8 cellular contexts compared by ENCODE assay signal in the genomic region with DNA sequence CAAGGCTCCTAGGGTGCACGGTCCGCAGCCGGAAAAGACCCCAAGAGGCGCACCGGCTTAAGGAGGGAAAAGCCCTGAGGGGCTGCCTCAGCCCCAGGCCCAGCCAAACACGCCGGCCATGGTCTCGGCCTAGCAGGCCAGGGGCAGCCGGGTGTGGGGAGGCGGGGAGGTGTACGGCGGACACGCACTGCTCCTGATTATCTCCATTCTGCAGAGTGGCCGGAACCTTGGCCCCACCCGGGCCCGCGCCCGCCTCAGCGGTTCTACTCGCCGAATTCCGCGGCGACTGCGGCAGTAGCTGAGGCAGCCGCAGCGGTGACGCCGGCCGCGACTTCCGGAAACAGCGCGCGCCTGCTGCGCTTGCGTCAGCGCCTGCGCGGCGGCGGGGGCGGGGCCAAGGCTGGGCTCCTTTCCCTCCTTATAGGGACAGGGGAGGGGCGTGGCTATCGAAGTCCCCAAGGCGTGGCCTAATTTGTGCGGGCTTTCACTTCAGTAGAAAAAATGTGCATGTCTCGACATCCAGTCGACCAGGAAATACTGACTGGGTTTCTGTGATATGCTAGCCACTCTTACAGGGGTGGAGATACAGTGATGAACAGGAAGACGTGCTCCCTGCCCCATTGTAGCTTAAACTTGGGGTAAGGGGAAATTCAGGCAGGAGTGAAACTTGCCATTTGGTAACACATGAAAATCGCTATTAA. TPM values are rescaled to one million over a fixed set of nuclear protein-coding genes. Genes with fewer than 3 reads are reported as not detected.
DNase-seq lines count a peak whose midpoint lies in the region; ATAC-seq lines count a peak whose summit lies in the region.

PARN (minus strand) TSS at position 342 of the 701 bp plus-strand sequence; CDS start at position 207, 135 bp downstream.

- DNase-seq in AG08396 (ENCODE audit: low spot score) (peak; percentile 99), NCI-H460 (ENCODE audit: extremely low read depth, low read depth) (peak; percentile 94), cerebellar cortex (ENCODE audit: low spot score) (peak; percentile 97), islet precursor cell (peak; percentile 98)
- peak; percentile 99 for DNase-seq in activated CD4-positive, CD25-positive, alpha-beta regulatory T cell treated with anti-CD3 and anti-CD28 coated beads, Interleukin-2, amount 50 U/mL, for 72 hours
- peak; percentile 97 for DNase-seq in stimulated activated CD4-positive, alpha-beta T cell treated with anti-CD3 and anti-CD28 coated beads, Interleukin-12 subunit alpha, Interleukin-12 subunit beta, amount 100 ng/mL, for 4 hours

- peak; percentile 52 for ATAC-seq in GM19035 (IDR thresholded peaks at IDR 0.05; ENCODE audit: unreplicated experiment)
- ATAC-seq in HG03354 (IDR thresholded peaks at IDR 0.05; ENCODE audit: poor library complexity, severe bottlenecking, unreplicated experiment): peak; percentile 51

RNA-seq across cellular contexts. Expression of gene PARN, which starts in this region (rescaled TPM):
- total RNA-seq in NCI-H460 (2014; rRNA removed; shearing (Covaris generic)): 43.5 and 46.0 TPM in 2 replicates
- polyA plus RNA-seq in NCI-H460 (2014; cell fraction: nucleus; rRNA removed): 75.4 and 127 TPM in 2 replicates

Comparison
In these comparisons a context has a peak if more than half of its experiments do, and no peak if none do; other contexts are left out.
1. Peak in every context shown above with its lines: DNase-seq and ATAC-seq.